16 cellular contexts compared by ENCODE assay signal in genomic region chr12:81729781-81730180, GRCh38. TPM values are rescaled to one million over a fixed set of nuclear protein-coding genes. Genes with fewer than 3 reads are reported as not detected.
DNase-seq lines count a peak whose midpoint lies in the region; TF ChIP-seq lines count a peak whose summit lies in the region.
"Had no signal": no experiment of that assay in that cellular context is flagged by ENCODE, and none has a peak within 500 bp of the region (broad histone marks: within the 10 kb centered on the region; RNA-seq: fewer than 3 reads in every experiment).

No MANE protein-coding gene starts in this region.

- H3K36me3 ChIP-seq in cardiac muscle cell = no peaks in the 10 kb centered on the region
- no peaks in the 10 kb centered on the region for H3K36me3 ChIP-seq in left ventricle myocardium inferior

- H3K9me3 ChIP-seq in cardiac muscle cell (ENCODE audit: low read depth) (no peaks in the 10 kb centered on the region), left ventricle myocardium inferior (replicated peaks) (no peaks in the 10 kb centered on the region)

- peaks cover 13% of the 10 kb centered on the region for H3K4me1 ChIP-seq in cardiac muscle cell (ENCODE audit: low read depth)
- peaks cover 7% of the 10 kb centered on the region for H3K4me1 ChIP-seq in left ventricle myocardium inferior

- H3K27me3 ChIP-seq in cardiac muscle cell (no peaks in the 10 kb centered on the region), left ventricle myocardium inferior (ENCODE audit: low read depth) (no peaks in the 10 kb centered on the region)

- DNase-seq in cardiac muscle cell (ENCODE audit: low read depth in 1 of 2, low spot score in 1 of 2) = peak in 1 of 2 donors; percentile 25
- no peak for DNase-seq in cardiac septum (ENCODE audit: low spot score)
- DNase-seq in left ventricle myocardium inferior = no peak
- peak; percentile 6 for DNase-seq in superior temporal gyrus (ENCODE audit: extremely low spot score)
- no peak for DNase-seq in DMS114 treated with DMSO at 0.1 percent for 48 hours (lab: John Stamatoyannopoulos, UW; ENCODE audit: unreplicated experiment)
- no peak for DNase-seq in NCI-H2227 treated with DMSO at 0.1 percent for 48 hours (lab: John Stamatoyannopoulos, UW)
- DNase-seq: C1 segment of cervical spinal cord; Calu3; CD4-positive, alpha-beta memory T cell; COR-L47; DMS153; DND-41; GM23248; H7; HCEC 1CT had no signal

- intact Hi-C loops in cardiac septum (cut with DNase I) (no loop called here), left ventricle myocardium inferior (cut with micrococcal nuclease) (no loop called here)

- TF ChIP-seq CTCF in cardiac muscle cell (IDR thresholded peaks at IDR 0.05; ENCODE audit: low read depth, low read length) (no peak), left ventricle myocardium inferior (IDR thresholded peaks at IDR 0.05; ENCODE audit: borderline replicate concordance) (no peak)

- H3K4me3 ChIP-seq in cardiac muscle cell = no peak overlapping the region
- no peak overlapping the region for H3K4me3 ChIP-seq in left ventricle myocardium inferior
- H3K4me3 ChIP-seq: GM23248 had no signal

- peak overlapping the region; percentile 72 for H3K27ac ChIP-seq in cardiac muscle cell
- peak overlapping the region; percentile 59 for H3K27ac ChIP-seq in left ventricle myocardium inferior (replicated peaks)
- H3K27ac ChIP-seq: GM23248 had no signal

RNA-seq across cellular contexts. Expression of gene PPFIA2, which starts 29.4 kb away (rescaled TPM):
- total RNA-seq in cardiac muscle cell = 18.7 and 53.5 TPM in 2 replicates
- polyA plus RNA-seq in cardiac muscle cell = 17.1 and 41.2 TPM in 2 replicates
- 0.57 TPM for total RNA-seq in cardiac septum
- total RNA-seq in left ventricle myocardium inferior = 0.82 TPM
- total RNA-seq: CD4-positive, alpha-beta memory T cell; GM23248 had no signal
- polyA plus RNA-seq: BJ; CD4-positive, alpha-beta memory T cell; GM23248 had no signal

Comparison
In these comparisons a context has a peak if more than half of its experiments do, and no peak if none do; other contexts are left out.
1. RNA of gene PPFIA2, which starts 29.4 kb away (total RNA-seq): 18.7 to 53.5 TPM in cardiac muscle cell; 0.82 TPM in left ventricle myocardium inferior (single experiment) and 0.57 TPM in cardiac septum (single experiment); every median in the first group is over 10 times any median in the second.